14 cellular contexts compared by ENCODE assay signal in the genomic region with DNA sequence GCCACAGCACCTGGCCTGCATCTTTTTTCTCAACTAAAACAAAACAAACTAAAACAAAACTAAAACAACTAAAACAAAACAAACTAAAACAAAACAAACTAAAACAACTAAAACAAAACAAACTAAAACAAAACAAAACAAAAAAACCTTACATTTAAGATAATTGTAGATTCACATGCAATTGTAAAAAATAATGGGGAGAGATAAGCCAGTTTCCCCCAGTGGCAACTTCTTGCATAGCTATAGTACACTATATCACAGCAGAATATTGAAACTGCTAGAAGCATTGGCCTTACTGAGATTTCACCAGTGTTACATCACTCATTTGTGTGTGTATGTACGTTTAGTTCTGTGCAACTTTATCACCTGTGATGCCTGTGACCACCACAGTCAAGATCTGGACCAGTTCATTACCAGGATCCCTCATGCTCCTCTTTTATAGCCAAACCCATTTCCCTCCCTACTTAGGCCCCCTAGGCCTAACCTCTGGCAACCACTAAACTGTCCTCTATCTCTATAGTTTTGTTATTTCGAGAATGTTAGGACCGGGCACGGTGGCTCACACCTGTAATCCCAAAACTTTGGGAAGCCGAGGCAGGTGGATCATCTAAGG. TPM values are rescaled to one million over a fixed set of nuclear protein-coding genes. Genes with fewer than 3 reads are reported as not detected.
A peak's percentile ranks its signal among the peaks of the same experiment; 100 is the strongest.
DNase-seq lines count a peak whose midpoint lies in the region; ATAC-seq, FAIRE-seq and TF ChIP-seq lines count a peak whose summit lies in the region.
"Had no signal": no experiment of that assay in that cellular context is flagged by ENCODE, and none has a peak within 500 bp of the region (broad histone marks: within the 10 kb centered on the region; RNA-seq: fewer than 3 reads in every experiment).

No MANE protein-coding gene starts in this region.

- H3K4me3 ChIP-seq in SK-N-MC (no peak overlapping the region), fibroblast of pulmonary artery (replicated peaks; ENCODE audit: low read depth, low read length) (no peak overlapping the region), lower leg skin (ENCODE audit: low read depth, poor library complexity, severe bottlenecking) (no peak overlapping the region), kidney (ENCODE audit: low read length in 2 of 2) (no peak overlapping the region)

- DNase-seq in CD14-positive monocyte (ENCODE audit: low spot score) (no peak), SK-N-MC (ENCODE audit: low read depth, low spot score) (no peak), fibroblast of pulmonary artery (ENCODE audit: low read depth) (peak; percentile 26), lower leg skin (ENCODE audit: low spot score in 2 of 2) (no peak), kidney (no peak), NCI-H146 (lab: John Stamatoyannopoulos, UW) (no peak)
- DNase-seq in activated effector memory CD4-positive, alpha-beta T cell treated with Interleukin-2 at 50 U/mL for 16 hours, result no peak
- DNase-seq: foreskin melanocyte; stimulated activated naive CD4-positive, alpha-beta T cell had no signal

- no peak for TF ChIP-seq POLR2A in lower leg skin (IDR thresholded peaks at IDR 0.05)

- WGBS in lower leg skin, 2 donors, result 83 to 94% methylated on average over 5 of the region's 5 CpGs

- FAIRE-seq in kidney (lab: Jason Lieb, UNC), result no peak

- intact Hi-C loops in CD14-positive monocyte (cut with micrococcal nuclease) (no loop called here), lower leg skin (cut with DNase I; ENCODE audit: low total_unique reads) (no loop called here), kidney (cut with DNase I) (no loop called here)

- H3K9me3 Mint-ChIP-seq in CD14-positive monocyte, result no peaks in the 10 kb centered on the region
- H3K9me3 Mint-ChIP-seq: memory B cell had no signal

- no peak overlapping the region for H3K27ac Mint-ChIP-seq in CD14-positive monocyte
- H3K27ac Mint-ChIP-seq: activated naive CD8-positive, alpha-beta T cell; memory B cell had no signal

- H3K4me3 Mint-ChIP-seq in CD14-positive monocyte, result no peak overlapping the region
- H3K4me3 Mint-ChIP-seq: activated naive CD8-positive, alpha-beta T cell; memory B cell had no signal

- H3K9ac ChIP-seq in SK-N-MC (ENCODE audit: insufficient read length) (no peak overlapping the region), kidney (ENCODE audit: low read length in 2 of 2) (no peak overlapping the region)

- no peaks in the 10 kb centered on the region for H3K27me3 Mint-ChIP-seq in CD14-positive monocyte (ENCODE audit: low read depth in 3 of 3)
- H3K27me3 Mint-ChIP-seq: activated naive CD8-positive, alpha-beta T cell; memory B cell had no signal

- no peaks in the 10 kb centered on the region for H3K4me1 Mint-ChIP-seq in CD14-positive monocyte

- ATAC-seq in GM18861 (IDR thresholded peaks at IDR 0.05; ENCODE audit: unreplicated experiment), result peak; percentile 56

- no peaks in the 10 kb centered on the region for H3K36me3 ChIP-seq in SK-N-MC (ENCODE audit: insufficient read depth, low read length)
- H3K36me3 ChIP-seq in kidney (ENCODE audit: control insufficient read depth in 1 of 2, insufficient read depth in 2 of 2, low read length in 2 of 2), result peaks cover 0 to 6% of the 10 kb centered on the region in 2 donors

- peaks cover 4 to 7% of the 10 kb centered on the region in 2 donors for H3K36me3 Mint-ChIP-seq in CD14-positive monocyte
- H3K36me3 Mint-ChIP-seq: activated naive CD8-positive, alpha-beta T cell; memory B cell had no signal

- TF ChIP-seq CTCF in CD14-positive monocyte (IDR thresholded peaks at IDR 0.05) (peak; percentile 11), fibroblast of pulmonary artery (IDR thresholded peaks at IDR 0.05; ENCODE audit: low read length, missing control alignments) (peak; percentile 11), lower leg skin (IDR thresholded peaks at IDR 0.05) (no peak), kidney (IDR thresholded peaks at IDR 0.05; ENCODE audit: borderline replicate concordance, extremely low read depth, insufficient read depth) (no peak)

- peak overlapping the region; percentile 31; the same call in 1 of the 2 replicates for H3K27ac ChIP-seq in SK-N-MC
- no peak overlapping the region for H3K27ac ChIP-seq in kidney (ENCODE audit: low read depth in 2 of 2, low read length in 2 of 2)

- H3K9me3 ChIP-seq in SK-N-MC (ENCODE audit: low read depth, low read length) (no peaks in the 10 kb centered on the region), kidney (ENCODE audit: control insufficient read depth in 1 of 2, low read length in 2 of 2) (no peaks in the 10 kb centered on the region)

- H3K4me1 ChIP-seq in kidney (ENCODE audit: control insufficient read depth in 1 of 2, insufficient read depth in 1 of 2, low read depth in 1 of 2, low read length in 2 of 2), result no peaks in the 10 kb centered on the region

RNA-seq across cellular contexts. Expression of a gene that starts 9.3 kb away (rescaled TPM):
- not detected for polyA plus RNA-seq in CD14-positive monocyte
- not detected for total RNA-seq in lower leg skin
- total RNA-seq in kidney, result 109 TPM
- polyA plus RNA-seq in kidney (ENCODE audit: insufficient read depth, low read depth, low replicate concordance), result 392 TPM
- total RNA-seq: G401, skeletal muscle tissue had no signal

RNA-seq across cellular contexts. Expression of a gene that starts 28.3 kb away (rescaled TPM):
- polyA plus RNA-seq in CD14-positive monocyte (100 to 1,000 TPM; 188 to 189 TPM), kidney (ENCODE audit: insufficient read depth, low read depth, low replicate concordance) (74.0 TPM)
- total RNA-seq in lower leg skin (100 to 1,000 TPM; 227 to 254 (median 232) TPM), kidney (190 TPM)

RNA-seq across cellular contexts. Expression of a gene that starts 56.2 kb away (rescaled TPM):
- 10 to 100 TPM in 1 of 2 donors, 1 to 10 TPM in 1; 8.6 to 15.6 TPM for polyA plus RNA-seq in CD14-positive monocyte
- 1 to 10 TPM; 2.9 to 7.2 (median 3.7) TPM for total RNA-seq in lower leg skin
- 7.1 TPM for total RNA-seq in kidney
- polyA plus RNA-seq in kidney (ENCODE audit: insufficient read depth, low read depth, low replicate concordance), result 9.7 TPM

Comparison
In these comparisons a context has a peak if more than half of its experiments do, and no peak if none do; other contexts are left out.
1. CTCF ChIP-seq: peak in CD14-positive monocyte (single experiment) and fibroblast of pulmonary artery (single experiment); none in lower leg skin (0 of 3) and kidney (single experiment).
2. RNA of a gene that starts 9.3 kb away (total RNA-seq): 109 TPM in kidney (single experiment); not detected in lower leg skin; every median in the first group is over 100 times any median in the second.